24 cellular contexts compared by ENCODE assay signal in the genomic region with DNA sequence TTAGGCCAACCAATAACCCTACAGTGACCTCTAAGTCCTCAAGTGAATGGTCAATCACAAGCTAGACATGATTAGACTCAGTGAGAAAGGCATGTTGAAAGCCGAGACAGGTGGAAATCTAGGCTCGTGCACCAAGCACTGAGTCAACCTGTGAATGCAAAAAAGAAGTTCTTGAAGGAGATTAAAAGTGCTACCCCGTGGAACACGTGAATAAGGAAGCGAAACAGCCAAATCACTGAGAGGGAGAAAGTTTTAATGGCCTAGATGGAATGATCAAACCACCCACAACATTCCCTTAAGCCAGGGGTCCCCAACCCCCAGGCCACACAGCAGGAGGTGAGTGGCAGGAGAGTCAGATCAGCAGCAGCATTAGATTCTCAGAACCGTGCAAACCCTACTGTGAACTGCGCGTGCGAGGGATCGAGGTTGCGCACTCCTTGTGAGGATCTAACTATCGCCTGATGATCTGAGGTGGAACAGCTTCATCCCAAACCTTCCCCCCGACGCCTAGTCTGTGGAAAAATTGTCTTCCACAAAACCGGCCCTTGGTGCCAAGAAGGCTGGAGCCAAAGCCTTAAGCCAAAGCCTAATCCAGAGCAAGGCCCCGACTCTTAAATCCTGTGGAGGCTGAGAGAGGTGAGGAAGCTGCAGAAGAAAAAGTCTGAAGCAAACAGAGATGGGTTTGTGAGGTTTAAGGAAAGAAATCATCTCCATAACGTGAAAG. TPM values are rescaled to one million over a fixed set of nuclear protein-coding genes. Genes with fewer than 3 reads are reported as not detected.
DNase-seq lines count a peak whose midpoint lies in the region; ATAC-seq and TF ChIP-seq lines count a peak whose summit lies in the region.
"Had no signal": no experiment of that assay in that cellular context is flagged by ENCODE, and none has a peak within 500 bp of the region (broad histone marks: within the 10 kb centered on the region; RNA-seq: fewer than 3 reads in every experiment).

No MANE protein-coding gene starts in this region.

- H4K20me1 ChIP-seq in OCI-LY3 (ENCODE audit: insufficient read depth, low read length) (no peaks in the 10 kb centered on the region), smooth muscle cell (ENCODE audit: low read depth) (no peaks in the 10 kb centered on the region)

- H2AFZ ChIP-seq in OCI-LY3 (ENCODE audit: low read depth, low read length) (no peak overlapping the region), smooth muscle cell (ENCODE audit: low read depth) (no peak overlapping the region)

- DNase-seq in activated naive CD8-positive, alpha-beta T cell treated with anti-CD3 and anti-CD28 coated beads for 36 hours: no peak
- no peak for DNase-seq in activated naive CD8-positive, alpha-beta T cell treated with anti-CD3 and anti-CD28 coated beads, Interleukin-2, amount 50 U/mL, for 24 hours
- DNase-seq in chondrocyte (ENCODE audit: low spot score) (peak; percentile 42), smooth muscle cell (lab: John Stamatoyannopoulos, UW; ENCODE audit: unreplicated experiment) (no peak), dorsolateral prefrontal cortex (no peak)
- DNase-seq in activated T-cell treated with anti-CD3 and anti-CD28 coated beads, Interleukin-2, amount 50 U/mL, for 1 hour: no peak
- DNase-seq: Caco-2, MM.1S, NCI-H1092 treated with DMSO at 0.1 percent for 48 hours, NCI-H1436, NCI-H187 treated with DMSO at 0.1 percent for 48 hours, NCI-H2171 treated with DMSO at 0.1 percent for 48 hours, NCI-H524, NCI-H748 treated with DMSO at 0.1 percent for 48 hours, OCI-M1, Peyer's patch, SHP77 treated with DMSO at 0.1 percent for 48 hours had no signal

- H3K27ac ChIP-seq in OCI-LY3 (ENCODE audit: low read length) (peak overlapping the region; percentile 64), smooth muscle cell (ENCODE audit: low read depth) (no peak overlapping the region), dorsolateral prefrontal cortex (no peak overlapping the region)
- H3K27ac ChIP-seq: A549, C4-2B, HL-60, KMS-11, Peyer's patch had no signal

- no peak for ATAC-seq in activated naive CD8-positive, alpha-beta T cell treated with anti-CD3 and anti-CD28 coated beads, Interleukin-2, amount 50 U/mL, for 24 hours
- ATAC-seq: A549; CD8-positive, alpha-beta T cell had no signal

- WGBS in smooth muscle cell (ENCODE audit: low lambda C conversion rate): 89% methylated on average over 17 of the region's 17 CpGs

- H3K4me3 ChIP-seq in OCI-LY3 (ENCODE audit: low read length) (no peak overlapping the region), smooth muscle cell (no peak overlapping the region), dorsolateral prefrontal cortex (no peak overlapping the region)
- H3K4me3 ChIP-seq: A549, Peyer's patch had no signal

- peaks cover 8% of the 10 kb centered on the region; the same call in 1 of the 2 replicates for H3K9me3 ChIP-seq in OCI-LY3 (ENCODE audit: insufficient read depth, low read length)
- H3K9me3 ChIP-seq in smooth muscle cell (replicated peaks; ENCODE audit: low read depth): no peaks in the 10 kb centered on the region
- H3K9me3 ChIP-seq: A549, Caco-2, Peyer's patch had no signal

- H3K9ac ChIP-seq in OCI-LY3 (ENCODE audit: low read length): no peak overlapping the region; the same call in 1 of the 2 replicates
- H3K9ac ChIP-seq in smooth muscle cell (ENCODE audit: low read depth): no peak overlapping the region
- H3K9ac ChIP-seq: KMS-11 had no signal

- H3K4me2 ChIP-seq in OCI-LY3 (ENCODE audit: low read length) (peak overlapping the region; percentile 44), smooth muscle cell (no peak overlapping the region)
- H3K4me2 ChIP-seq: A549, KMS-11 had no signal

- no peak for TF ChIP-seq CTCF in OCI-LY3 (IDR thresholded peaks at IDR 0.05; ENCODE audit: low read depth, low read length)
- TF ChIP-seq CTCF in chondrocyte (IDR thresholded peaks at IDR 0.05): no peak
- TF ChIP-seq CTCF in smooth muscle cell (IDR thresholded peaks at IDR 0.05; ENCODE audit: borderline replicate concordance, insufficient read depth, poor library complexity, severe bottlenecking): no peak
- no peak for TF ChIP-seq CTCF in dorsolateral prefrontal cortex (IDR thresholded peaks at IDR 0.05 in 54 of 56, conservative IDR thresholded peaks at IDR 0.05 in 2 of 56; ENCODE audit: low read depth in 1 of 56, partially characterized antibody in 56 of 56)

- H3K27me3 Mint-ChIP-seq in activated naive CD8-positive, alpha-beta T cell treated with anti-CD3 and anti-CD28 coated beads for 36 hours: peaks cover 23% of the 10 kb centered on the region
- H3K27me3 Mint-ChIP-seq in activated naive CD8-positive, alpha-beta T cell treated with anti-CD3 and anti-CD28 coated beads, Interleukin-2, amount 50 U/mL, for 24 hours: peaks cover 18% of the 10 kb centered on the region
- no peaks in the 10 kb centered on the region for H3K27me3 Mint-ChIP-seq in chondrocyte (ENCODE audit: low read depth)

- peaks cover 9% of the 10 kb centered on the region for H3K4me1 Mint-ChIP-seq in activated naive CD8-positive, alpha-beta T cell treated with anti-CD3 and anti-CD28 coated beads for 36 hours
- peaks cover 23% of the 10 kb centered on the region for H3K4me1 Mint-ChIP-seq in activated naive CD8-positive, alpha-beta T cell treated with anti-CD3 and anti-CD28 coated beads, Interleukin-2, amount 50 U/mL, for 24 hours
- H3K4me1 Mint-ChIP-seq in chondrocyte (ENCODE audit: low read depth): peaks cover 8% of the 10 kb centered on the region

- H3F3A ChIP-seq in smooth muscle cell (ENCODE audit: low read depth): no peaks in the 10 kb centered on the region

- no peaks in the 10 kb centered on the region for H3K36me3 ChIP-seq in OCI-LY3 (replicated peaks; ENCODE audit: low read depth, low read length)
- no peaks in the 10 kb centered on the region for H3K36me3 ChIP-seq in smooth muscle cell (ENCODE audit: low read depth)
- H3K36me3 ChIP-seq: Peyer's patch had no signal

- H3K27me3 ChIP-seq in OCI-LY3 (ENCODE audit: low read depth, low read length) (no peaks in the 10 kb centered on the region), smooth muscle cell (ENCODE audit: low read depth) (no peaks in the 10 kb centered on the region), dorsolateral prefrontal cortex (no peaks in the 10 kb centered on the region)
- H3K27me3 ChIP-seq: Peyer's patch had no signal

- intact Hi-C loops in dorsolateral prefrontal cortex (cut with DNase I): loop anchor here in 1 of 2 donors (10.0 kb wide), 1 partner anchor 69 kb away; a partner anchor contains a TSS

- H3K79me2 ChIP-seq in OCI-LY3 (ENCODE audit: low read length): no peaks in the 10 kb centered on the region
- H3K79me2 ChIP-seq in smooth muscle cell (ENCODE audit: low read depth): no peaks in the 10 kb centered on the region

- H3K4me1 ChIP-seq in OCI-LY3 (ENCODE audit: low read length) (peaks cover 33% of the 10 kb centered on the region), smooth muscle cell (ENCODE audit: low read depth) (peaks cover 3% of the 10 kb centered on the region)
- H3K4me1 ChIP-seq: A549, Peyer's patch had no signal

- H3K27ac Mint-ChIP-seq in activated naive CD8-positive, alpha-beta T cell treated with anti-CD3 and anti-CD28 coated beads for 36 hours: peak overlapping the region; percentile 28
- no peak overlapping the region for H3K27ac Mint-ChIP-seq in activated naive CD8-positive, alpha-beta T cell treated with anti-CD3 and anti-CD28 coated beads, Interleukin-2, amount 50 U/mL, for 24 hours
- no peak overlapping the region for H3K27ac Mint-ChIP-seq in chondrocyte (ENCODE audit: unreplicated experiment)
- H3K27ac Mint-ChIP-seq: CD8-positive, alpha-beta T cell had no signal

- H3K36me3 Mint-ChIP-seq in activated naive CD8-positive, alpha-beta T cell treated with anti-CD3 and anti-CD28 coated beads for 36 hours: peaks cover 2% of the 10 kb centered on the region
- no peaks in the 10 kb centered on the region for H3K36me3 Mint-ChIP-seq in activated naive CD8-positive, alpha-beta T cell treated with anti-CD3 and anti-CD28 coated beads, Interleukin-2, amount 50 U/mL, for 24 hours (ENCODE audit: low read depth)
- H3K36me3 Mint-ChIP-seq in chondrocyte (ENCODE audit: low read depth): peaks cover 3% of the 10 kb centered on the region
- H3K36me3 Mint-ChIP-seq: CD8-positive, alpha-beta T cell had no signal

- H3K4me3 Mint-ChIP-seq in activated naive CD8-positive, alpha-beta T cell treated with anti-CD3 and anti-CD28 coated beads for 36 hours: no peak overlapping the region
- no peak overlapping the region for H3K4me3 Mint-ChIP-seq in activated naive CD8-positive, alpha-beta T cell treated with anti-CD3 and anti-CD28 coated beads, Interleukin-2, amount 50 U/mL, for 24 hours
- H3K4me3 Mint-ChIP-seq in chondrocyte (ENCODE audit: unreplicated experiment): no peak overlapping the region
- H3K4me3 Mint-ChIP-seq: CD8-positive, alpha-beta T cell had no signal

- peaks cover 4% of the 10 kb centered on the region for H3K9me3 Mint-ChIP-seq in activated naive CD8-positive, alpha-beta T cell treated with anti-CD3 and anti-CD28 coated beads for 36 hours
- peaks cover 5% of the 10 kb centered on the region for H3K9me3 Mint-ChIP-seq in activated naive CD8-positive, alpha-beta T cell treated with anti-CD3 and anti-CD28 coated beads, Interleukin-2, amount 50 U/mL, for 24 hours
- H3K9me3 Mint-ChIP-seq in chondrocyte (ENCODE audit: low read depth): peaks cover 8% of the 10 kb centered on the region
- H3K9me3 Mint-ChIP-seq: CD8-positive, alpha-beta T cell had no signal

RNA-seq across cellular contexts. Expression of a gene that starts 19.5 kb away (rescaled TPM):
- total RNA-seq in activated naive CD8-positive, alpha-beta T cell treated with anti-CD3 and anti-CD28 coated beads for 36 hours: 10 to 100 TPM; 12.6 to 13.9 TPM
- 0.46 to 2.3 TPM (median 2.3 TPM) in 3 replicates for total RNA-seq in chondrocyte
- total RNA-seq in smooth muscle cell: 5.1 and 9.8 TPM in 2 replicates
- 7.6 and 9.0 TPM in 2 replicates for polyA plus RNA-seq in smooth muscle cell
- total RNA-seq in dorsolateral prefrontal cortex: 10 to 100 TPM in 116 of 120 experiments, 1 to 10 TPM in 4; 6.4 to 96.3 (median 26.0) TPM
- total RNA-seq: Caco-2 had no signal
- polyA plus RNA-seq: A549 had no signal

RNA-seq across cellular contexts. Expression of a gene that starts 29.8 kb away (rescaled TPM):
- total RNA-seq in activated naive CD8-positive, alpha-beta T cell treated with anti-CD3 and anti-CD28 coated beads for 36 hours: not detected
- total RNA-seq in chondrocyte (not detected in 3 replicates), smooth muscle cell (not detected in 2 replicates), dorsolateral prefrontal cortex (10 to 100 TPM in 119 of 120 experiments, 1 to 10 TPM in 1; 8.4 to 36.5 (median 24.2) TPM)
- not detected in 2 replicates for polyA plus RNA-seq in smooth muscle cell
- total RNA-seq: Caco-2; CD8-positive, alpha-beta T cell; Peyer's patch had no signal
- polyA plus RNA-seq: A549, IgD-negative memory B cell had no signal
